ENCODE assay signal across 9 cellular contexts in the genomic region with DNA sequence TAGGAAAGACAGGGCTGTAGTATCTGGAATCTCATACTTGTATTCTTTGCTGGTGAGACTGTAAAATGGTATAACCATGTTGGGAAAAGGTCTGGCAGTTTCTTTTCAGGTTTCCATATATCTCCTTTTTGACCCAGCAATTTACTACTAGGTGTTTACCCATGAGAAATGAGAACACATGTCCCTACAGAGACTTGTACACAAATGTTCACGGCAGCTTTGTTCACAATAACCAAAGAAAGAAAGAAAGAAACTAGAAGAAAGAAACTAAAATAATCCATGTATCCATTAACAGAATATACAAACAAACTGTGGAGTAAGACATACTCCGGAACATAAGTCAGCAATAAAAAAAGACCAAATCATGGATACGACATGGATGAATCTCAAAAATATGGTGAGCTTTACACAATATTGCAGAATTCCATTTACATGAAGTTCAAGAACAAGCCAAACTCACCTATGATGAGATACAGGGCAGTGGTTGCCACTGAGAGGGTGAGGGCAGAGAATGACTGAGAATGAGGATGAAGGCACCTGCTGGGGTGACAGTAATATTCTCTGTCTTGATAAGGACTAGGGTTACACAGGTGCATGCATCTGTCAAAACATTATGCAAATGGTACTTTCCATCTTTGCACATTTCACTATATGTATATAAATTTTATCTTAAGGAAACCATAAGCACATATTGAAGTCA. TPM values are rescaled to one million over a fixed set of nuclear protein-coding genes. Genes with fewer than 3 reads are reported as not detected.
DNase-seq lines count a peak whose midpoint lies in the region; ATAC-seq, FAIRE-seq and TF ChIP-seq lines count a peak whose summit lies in the region.
"Had no signal": no experiment of that assay in that cellular context is flagged by ENCODE, and none has a peak within 500 bp of the region (broad histone marks: within the 10 kb centered on the region; RNA-seq: fewer than 3 reads in every experiment).

No MANE protein-coding gene starts in this region.

- H3K4me1 ChIP-seq in endothelial cell of umbilical vein (ENCODE audit: control insufficient read depth, extremely low read depth, insufficient read depth, low read length) = peaks cover 21% of the 10 kb centered on the region
- peaks cover 32 to 59% of the 10 kb centered on the region in 2 donors for H3K4me1 ChIP-seq in thoracic aorta (ENCODE audit: control insufficient read depth in 1 of 2, low read depth in 2 of 2)

- no peaks in the 10 kb centered on the region for H3K9me1 ChIP-seq in endothelial cell of umbilical vein (replicated peaks; ENCODE audit: control insufficient read depth, extremely low read depth, insufficient read depth, low read length)

- no peak for TF ChIP-seq POLR2A in endothelial cell of umbilical vein (IDR thresholded peaks at IDR 0.05; ENCODE audit: low read depth, low read length)

- ATAC-seq in HG03521 (IDR thresholded peaks at IDR 0.05; ENCODE audit: unreplicated experiment) = peak; percentile 18
- no peak for ATAC-seq in thoracic aorta (ENCODE audit: insufficient number of reproducible peaks, low FRiP score, low read depth)
- no peak for ATAC-seq in HG03025 (IDR thresholded peaks at IDR 0.05; ENCODE audit: low FRiP score, unreplicated experiment)
- ATAC-seq: Panc1 had no signal

- CTCF ChIA-PET in activated naive CD4-positive, alpha-beta T cell treated with anti-CD3 and anti-CD28 coated beads for 36 hours (lab: Charles Lee) = interaction anchor here (1.2 to 2.7 kb wide), 4 partner anchors 10 to 242 kb away, joined by 4 to 12 read pairs (median 5); no protein-coding TSS in a partner anchor
- CTCF ChIA-PET in endothelial cell of umbilical vein (lab: Charles Lee) = interaction anchor here (1.3 to 2.8 kb wide), 4 partner anchors 26 to 243 kb away, joined by 8 to 18 read pairs (median 12); no protein-coding TSS in a partner anchor

- H3K9me3 Mint-ChIP-seq in activated naive CD4-positive, alpha-beta T cell treated with anti-CD3 and anti-CD28 coated beads for 36 hours = no peaks in the 10 kb centered on the region

- H4K20me1 ChIP-seq in endothelial cell of umbilical vein (replicated peaks; ENCODE audit: control insufficient read depth, extremely low read depth, insufficient read depth, low read length) = no peaks in the 10 kb centered on the region

- peak overlapping the region; percentile 76 for H3K4me2 ChIP-seq in endothelial cell of umbilical vein (ENCODE audit: insufficient read depth, low read length)

- BruUV-seq in endothelial cell of umbilical vein (replicated peaks; lab: Mats Ljungman, UMichigan) = no TSS peak

- intact Hi-C loops in activated naive CD4-positive, alpha-beta T cell treated with anti-CD3 and anti-CD28 coated beads for 36 hours (cut with micrococcal nuclease) = loop anchor here (1.0 to 5.0 kb wide), 8 partner anchors 14 to 1912 kb away; no protein-coding TSS in a partner anchor
- intact Hi-C loops in endothelial cell of umbilical vein (cut with micrococcal nuclease) = loop anchor here (1.0 kb wide), 1 partner anchor 8 kb away; no protein-coding TSS in a partner anchor

- peaks cover 68% of the 10 kb centered on the region for H3K4me1 Mint-ChIP-seq in activated naive CD4-positive, alpha-beta T cell treated with anti-CD3 and anti-CD28 coated beads for 36 hours (ENCODE audit: low read depth)

- H3K27me3 Mint-ChIP-seq in activated naive CD4-positive, alpha-beta T cell treated with anti-CD3 and anti-CD28 coated beads for 36 hours (ENCODE audit: low read depth) = no peaks in the 10 kb centered on the region

- H3K9me3 ChIP-seq in endothelial cell of umbilical vein (replicated peaks; ENCODE audit: control insufficient read depth, insufficient read depth, low read length) = no peaks in the 10 kb centered on the region
- H3K9me3 ChIP-seq in thoracic aorta = no peaks in the 10 kb centered on the region

- peaks cover 64% of the 10 kb centered on the region for H3K79me2 ChIP-seq in endothelial cell of umbilical vein (ENCODE audit: control insufficient read depth, insufficient read depth, low read length)

- no peak overlapping the region for H3K9ac ChIP-seq in endothelial cell of umbilical vein (replicated peaks; ENCODE audit: extremely low read depth, insufficient read depth, low read length)

- POLR2A ChIA-PET in endothelial cell of umbilical vein (lab: Charles Lee) = no interaction called here

- peaks cover 36% of the 10 kb centered on the region for H3K36me3 Mint-ChIP-seq in activated naive CD4-positive, alpha-beta T cell treated with anti-CD3 and anti-CD28 coated beads for 36 hours (ENCODE audit: low read depth)

- FAIRE-seq in endothelial cell of umbilical vein (lab: Jason Lieb, UNC) = peak; percentile 35

- H3K27me3 ChIP-seq in endothelial cell of umbilical vein (ENCODE audit: control insufficient read depth in 2 of 2, insufficient read depth in 2 of 2, low read length in 2 of 2) = no peaks in the 10 kb centered on the region
- H3K27me3 ChIP-seq in thoracic aorta (replicated peaks; ENCODE audit: insufficient read depth) = no peaks in the 10 kb centered on the region

- H3K27ac ChIP-seq in endothelial cell of umbilical vein (ENCODE audit: insufficient read depth, low read depth, low read length) (no peak overlapping the region), thoracic aorta (peak overlapping the region; percentile 76 to 86)

- TF ChIP-seq CTCF in endothelial cell of umbilical vein (IDR thresholded peaks at IDR 0.05; ENCODE audit: extremely low read depth in 1 of 2, insufficient read depth in 1 of 2, low read depth in 1 of 2, low read length in 2 of 2) (no peak), thoracic aorta (IDR thresholded peaks at IDR 0.05) (no peak)

- H3K4me3 ChIP-seq in endothelial cell of umbilical vein (replicated peaks in 1 of 3; ENCODE audit: insufficient read depth in 1 of 3, low read depth in 1 of 3, low read length in 3 of 3) (no peak overlapping the region), thoracic aorta (peak overlapping the region; percentile 96)

- DNase-seq in activated naive CD4-positive, alpha-beta T cell treated with anti-CD3 and anti-CD28 coated beads for 36 hours = peak; percentile 64
- no peak for DNase-seq in activated naive CD4-positive, alpha-beta T cell (lab: John Stamatoyannopoulos, UW)
- DNase-seq in endothelial cell of umbilical vein (ENCODE audit: low read depth, low spot score) (no peak), thoracic aorta (ENCODE audit: low spot score) (no peak), NCI-H2029 treated with DMSO at 0.1 percent for 48 hours (lab: John Stamatoyannopoulos, UW) (no peak), AML-193 (lab: John Stamatoyannopoulos, UW) (no peak)

- no peak overlapping the region for H2AFZ ChIP-seq in endothelial cell of umbilical vein (ENCODE audit: low read depth, low read length)

- peak overlapping the region; percentile 92 for H3K4me3 Mint-ChIP-seq in activated naive CD4-positive, alpha-beta T cell treated with anti-CD3 and anti-CD28 coated beads for 36 hours

- dilution Hi-C loops in endothelial cell of umbilical vein (cut with MboI; ENCODE audit: extremely low pct_ligation_motif_present, low sequenced_read_pairs) = no loop called here

- peak overlapping the region; percentile 100 for H3K27ac Mint-ChIP-seq in activated naive CD4-positive, alpha-beta T cell treated with anti-CD3 and anti-CD28 coated beads for 36 hours

- peaks cover 0 to 3% of the 10 kb centered on the region in 2 experiments for H3K36me3 ChIP-seq in endothelial cell of umbilical vein (ENCODE audit: control insufficient read depth in 2 of 2, extremely low read depth in 1 of 2, insufficient read depth in 2 of 2, low read length in 2 of 2)
- H3K36me3 ChIP-seq in thoracic aorta = no peaks in the 10 kb centered on the region

TF ChIP-seq in endothelial cell of umbilical vein, 7 proteins besides CTCF, POLR2A, EP300 and RAD21:
- no peak for TF ChIP-seq POLR2AphosphoS5 (IDR thresholded peaks at IDR 0.05; ENCODE audit: insufficient read depth, low read depth, low read length)
- TF ChIP-seq FOS (IDR thresholded peaks at IDR 0.05; ENCODE audit: borderline replicate concordance, insufficient read depth, low read length) = no peak
- TF ChIP-seq, protein P1, sequence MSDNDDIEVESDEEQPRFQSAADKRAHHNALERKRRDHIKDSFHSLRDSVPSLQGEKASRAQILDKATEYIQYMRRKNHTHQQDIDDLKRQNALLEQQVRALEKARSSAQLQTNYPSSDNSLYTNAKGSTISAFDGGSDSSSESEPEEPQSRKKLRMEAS (IDR thresholded peaks at IDR 0.05; ENCODE audit: insufficient read depth, insufficient read length) = no peak
- no peak for TF ChIP-seq JUN (IDR thresholded peaks at IDR 0.05; ENCODE audit: borderline replicate concordance, insufficient read depth, insufficient read length, low read depth)
- TF ChIP-seq MYC (IDR thresholded peaks at IDR 0.05; ENCODE audit: low read depth, low read length) = no peak
- no peak for TF ChIP-seq GATA2 (IDR thresholded peaks at IDR 0.05; ENCODE audit: insufficient read depth, insufficient read length, low read depth, low read length)
- no peak for TF ChIP-seq EZH2 (IDR thresholded peaks at IDR 0.05; ENCODE audit: borderline replicate concordance, low read depth, low read length, severe bottlenecking)

RNA-seq across cellular contexts. Expression of a gene that starts 2.7 kb away (rescaled TPM):
- total RNA-seq in activated naive CD4-positive, alpha-beta T cell treated with anti-CD3 and anti-CD28 coated beads for 36 hours = 100 to 1,000 TPM in 1 of 2 experiments, 10 to 100 TPM in 1; 95.9 to 109 TPM
- total RNA-seq in endothelial cell of umbilical vein (43.3 and 45.1 TPM in 2 replicates), thoracic aorta (100 to 1,000 TPM in 1 of 2 donors, 10 to 100 TPM in 1; 69.7 to 108 TPM)
- polyA plus RNA-seq in endothelial cell of umbilical vein = 40.2 and 40.3 TPM in 2 replicates
- 43.9 and 50.2 TPM in 2 replicates for polyA plus RNA-seq in endothelial cell of umbilical vein (2011; cell fraction: cytosol; rRNA removed)
- polyA plus RNA-seq in endothelial cell of umbilical vein (2011; cell fraction: nucleus; rRNA removed) = 34.8 and 38.6 TPM in 2 replicates
- 32.9 and 37.2 TPM in 2 replicates for polyA plus RNA-seq in endothelial cell of umbilical vein (2012)
- polyA minus RNA-seq in endothelial cell of umbilical vein = 41.8 and 43.3 TPM in 2 replicates
- not detected for polyA minus RNA-seq in endothelial cell of umbilical vein (2011; cell fraction: cytosol; rRNA and poly(A)+ RNA removed)
- polyA minus RNA-seq in endothelial cell of umbilical vein (2011; cell fraction: nucleus; rRNA and poly(A)+ RNA removed) = 48.8 and 59.0 TPM in 2 replicates
